Comparison of ENCODE assay signal across 8 cellular contexts in the genomic region with DNA sequence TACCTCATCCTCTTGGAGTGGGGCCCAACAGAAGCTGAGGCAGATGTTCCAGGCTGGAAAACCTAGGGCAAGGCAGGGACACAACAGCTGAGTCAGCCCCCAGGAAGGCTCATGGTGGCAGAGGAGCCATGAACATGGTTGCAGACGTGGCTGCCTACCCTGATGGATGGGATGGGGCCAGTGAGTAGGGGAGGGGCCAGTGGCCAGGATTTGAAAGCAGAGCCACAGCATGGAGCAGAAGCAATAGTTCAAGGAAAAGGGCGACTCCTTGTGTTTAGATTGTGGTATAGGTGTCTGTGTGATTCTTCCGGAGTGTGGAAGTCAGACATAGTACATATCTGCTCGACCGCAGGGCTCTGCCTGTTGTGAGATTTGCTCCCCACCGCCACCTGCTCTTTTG. TPM values are rescaled to one million over a fixed set of nuclear protein-coding genes. Genes with fewer than 3 reads are reported as not detected.
A peak's percentile ranks its signal among the peaks of the same experiment; 100 is the strongest.
DNase-seq lines count a peak whose midpoint lies in the region; ATAC-seq and TF ChIP-seq lines count a peak whose summit lies in the region.

No MANE protein-coding gene starts in this region.

- H3K4me1 Mint-ChIP-seq in HFFc6 (ENCODE audit: low read depth) = peaks cover 5% of the 10 kb centered on the region
- no peaks in the 10 kb centered on the region; the same call in 1 of the 2 replicates for H3K4me1 Mint-ChIP-seq in WTC11

- no peak overlapping the region for H3K4me3 Mint-ChIP-seq in HFFc6
- no peak overlapping the region for H3K4me3 Mint-ChIP-seq in WTC11

- peaks cover 12% of the 10 kb centered on the region for H3K27me3 Mint-ChIP-seq in HFFc6 (ENCODE audit: insufficient read depth)
- H3K27me3 Mint-ChIP-seq in WTC11 (ENCODE audit: low read depth) = no peaks in the 10 kb centered on the region

- CTCF ChIA-PET in AG04450 (lab: Charles Lee) (interaction anchor here (1.0 to 1.5 kb wide), 2 partner anchors 20 to 24 kb away, joined by 4 to 5 read pairs; partner anchors contain the start of gene PXYLP1), WTC11 (lab: Charles Lee) (interaction anchor here (0.8 to 5.1 kb wide), 12 partner anchors 10 to 333 kb away, joined by 3 to 74 read pairs (median 4); partner anchors contain the start of gene PXYLP1)

- H3K4me3 ChIP-seq in AG04450 (ENCODE audit: low read depth, low read length) (no peak overlapping the region), heart right ventricle (no peak overlapping the region)

- H3K27ac Mint-ChIP-seq in HFFc6 = no peak overlapping the region
- no peak overlapping the region for H3K27ac Mint-ChIP-seq in WTC11

- H3K36me3 Mint-ChIP-seq in HFFc6 (ENCODE audit: low read depth) = no peaks in the 10 kb centered on the region
- H3K36me3 Mint-ChIP-seq in WTC11 = no peaks in the 10 kb centered on the region

- POLR2A ChIA-PET in AG04450 (lab: Yijun Ruan, JAX) (no interaction called here), WTC11 (lab: Charles Lee) (no interaction called here)

- H3K27ac ChIP-seq in AG04450 (ENCODE audit: low read depth, low read length) (no peak overlapping the region), heart right ventricle (no peak overlapping the region)

- H3K9me3 ChIP-seq in AG04450 (ENCODE audit: control insufficient read depth, insufficient read depth, low read length) = no peaks in the 10 kb centered on the region
- no peaks in the 10 kb centered on the region for H3K9me3 ChIP-seq in heart right ventricle

- ATAC-seq in WTC11 = peak; percentile 94
- ATAC-seq in heart right ventricle = peak in 7 of 8 donors; percentile 33 to 70 (median 60)
- ATAC-seq in HG03565 (IDR thresholded peaks at IDR 0.05; ENCODE audit: unreplicated experiment) = no peak

- DNase-seq in AG04450 (ENCODE audit: low read depth, low spot score) (no peak), HFFc6 (peak; percentile 36), WTC11 (ENCODE audit: low spot score) (peak; percentile 35), heart right ventricle (no peak), inferior parietal cortex (ENCODE audit: extremely low spot score) (no peak), NCI-H187 treated with DMSO at 0.1 percent for 48 hours (lab: John Stamatoyannopoulos, UW) (no peak), NCI-H345 treated with DMSO at 0.1 percent for 48 hours (lab: John Stamatoyannopoulos, UW; ENCODE audit: unreplicated experiment) (no peak)

- intact Hi-C loops in heart right ventricle (cut with DNase I) = no loop called here

- TF ChIP-seq CTCF in AG04450 (IDR thresholded peaks at IDR 0.05; ENCODE audit: low read depth, low read length) (peak; percentile 16; the same call in 1 of the 2 replicates), HFFc6 (IDR thresholded peaks at IDR 0.05) (peak; percentile 69), WTC11 (IDR thresholded peaks at IDR 0.05) (no peak), heart right ventricle (IDR thresholded peaks at IDR 0.05) (peak in 5 of 9 donors; percentile 21 to 41 (median 31))

- no peaks in the 10 kb centered on the region for H3K9me3 Mint-ChIP-seq in HFFc6
- H3K9me3 Mint-ChIP-seq in WTC11 = no peaks in the 10 kb centered on the region

- H3K4me1 ChIP-seq in heart right ventricle = peaks cover 0 to 27% (median 4%) of the 10 kb centered on the region in 9 donors

- peaks cover 0 to 9% (median 4%) of the 10 kb centered on the region in 9 donors for H3K36me3 ChIP-seq in heart right ventricle

- WGBS in heart right ventricle, 2 donors = 76 to 78% methylated on average over 6 of the region's 6 CpGs

- H3K27me3 ChIP-seq in AG04450 (ENCODE audit: control insufficient read depth, insufficient read depth, low read length) = no peaks in the 10 kb centered on the region
- H3K27me3 ChIP-seq in heart right ventricle = no peaks in the 10 kb centered on the region

TF ChIP-seq in WTC11, 78 proteins besides CTCF, POLR2A, EP300 and RAD21:
- no peak for TF ChIP-seq PRRX2 (CRISPR knock-in tag; IDR thresholded peaks at IDR 0.05)
- TF ChIP-seq GABPB1 (CRISPR knock-in tag; IDR thresholded peaks at IDR 0.05) = no peak
- no peak for TF ChIP-seq ZNF512 (CRISPR knock-in tag; IDR thresholded peaks at IDR 0.05; ENCODE audit: borderline replicate concordance)
- TF ChIP-seq E2F5 (CRISPR knock-in tag; IDR thresholded peaks at IDR 0.05) = no peak
- TF ChIP-seq CBFB (CRISPR knock-in tag; IDR thresholded peaks at IDR 0.05; ENCODE audit: low read depth) = no peak
- no peak for TF ChIP-seq NR3C1 (CRISPR knock-in tag; conservative IDR thresholded peaks at IDR 0.05; ENCODE audit: low read depth)
- TF ChIP-seq, protein P1, sequence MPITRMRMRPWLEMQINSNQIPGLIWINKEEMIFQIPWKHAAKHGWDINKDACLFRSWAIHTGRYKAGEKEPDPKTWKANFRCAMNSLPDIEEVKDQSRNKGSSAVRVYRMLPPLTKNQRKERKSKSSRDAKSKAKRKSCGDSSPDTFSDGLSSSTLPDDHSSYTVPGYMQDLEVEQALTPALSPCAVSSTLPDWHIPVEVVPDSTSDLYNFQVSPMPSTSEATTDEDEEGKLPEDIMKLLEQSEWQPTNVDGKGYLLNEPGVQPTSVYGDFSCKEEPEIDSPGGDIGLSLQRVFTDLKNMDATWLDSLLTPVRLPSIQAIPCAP (CRISPR knock-in tag; IDR thresholded peaks at IDR 0.05) = no peak
- no peak for TF ChIP-seq RORB (CRISPR knock-in tag; IDR thresholded peaks at IDR 0.05)
- no peak for TF ChIP-seq NFYB (CRISPR knock-in tag; conservative IDR thresholded peaks at IDR 0.05; ENCODE audit: low read depth)
- TF ChIP-seq, protein P2, sequence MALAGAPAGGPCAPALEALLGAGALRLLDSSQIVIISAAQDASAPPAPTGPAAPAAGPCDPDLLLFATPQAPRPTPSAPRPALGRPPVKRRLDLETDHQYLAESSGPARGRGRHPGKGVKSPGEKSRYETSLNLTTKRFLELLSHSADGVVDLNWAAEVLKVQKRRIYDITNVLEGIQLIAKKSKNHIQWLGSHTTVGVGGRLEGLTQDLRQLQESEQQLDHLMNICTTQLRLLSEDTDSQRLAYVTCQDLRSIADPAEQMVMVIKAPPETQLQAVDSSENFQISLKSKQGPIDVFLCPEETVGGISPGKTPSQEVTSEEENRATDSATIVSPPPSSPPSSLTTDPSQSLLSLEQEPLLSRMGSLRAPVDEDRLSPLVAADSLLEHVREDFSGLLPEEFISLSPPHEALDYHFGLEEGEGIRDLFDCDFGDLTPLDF (CRISPR knock-in tag; IDR thresholded peaks at IDR 0.05) = no peak
- no peak for TF ChIP-seq IRF2 (CRISPR knock-in tag; IDR thresholded peaks at IDR 0.05; ENCODE audit: borderline replicate concordance, low read depth)
- TF ChIP-seq SMAD4 (CRISPR knock-in tag; IDR thresholded peaks at IDR 0.05) = no peak
- no peak for TF ChIP-seq HMGA2 (CRISPR knock-in tag; IDR thresholded peaks at IDR 0.05)
TF ChIP-seq in WTC11: peak in this region for 0.

RNA-seq across cellular contexts. Expression of gene PXYLP1, which starts 24.2 kb away (rescaled TPM):
- polyA plus RNA-seq in AG04450 (2011; rRNA removed) (20.0 and 21.7 TPM in 2 replicates), heart right ventricle (10 to 100 TPM; 11.3 to 17.0 TPM)
- polyA minus RNA-seq in AG04450 (2011; rRNA and poly(A)+ RNA removed) = 20.2 and 21.6 TPM in 2 replicates
- 1 to 10 TPM; 4.5 to 5.4 (median 4.6) TPM for total RNA-seq in HFFc6 (2021; fragmentation: NEBNext Ultra II Directional; extraction: Animal tissue kit (Norgen Biotek cat#: 25700))
- total RNA-seq in WTC11 (2021) (16.9 to 20.1 TPM (median 19.7 TPM) in 3 replicates), heart right ventricle (10 to 100 TPM in 9 of 10 donors, 1 to 10 TPM in 1; 8.7 to 33.5 (median 19.9) TPM)

Comparison
In these comparisons a context has a peak if more than half of its experiments do, and no peak if none do; other contexts are left out.
1. DNase-seq: peak in HFFc6 (single experiment) and WTC11 (single experiment); none in AG04450 (single experiment), heart right ventricle (0 of 2), inferior parietal cortex (single experiment), NCI-H187 treated with DMSO at 0.1 percent for 48 hours (single experiment) and NCI-H345 treated with DMSO at 0.1 percent for 48 hours (single experiment).